ENCODE assay signal across 10 cellular contexts in genomic region chr18:21684731-21685130, GRCh38. TPM values are rescaled to one million over a fixed set of nuclear protein-coding genes. Genes with fewer than 3 reads are reported as not detected.
DNase-seq lines count a peak whose midpoint lies in the region; ATAC-seq and TF ChIP-seq lines count a peak whose summit lies in the region.
"Had no signal": no experiment of that assay in that cellular context is flagged by ENCODE, and none has a peak within 500 bp of the region (broad histone marks: within the 10 kb centered on the region; RNA-seq: fewer than 3 reads in every experiment).

No MANE protein-coding gene starts in this region.

- H3K27ac Mint-ChIP-seq in effector memory CD8-positive, alpha-beta T cell = peak overlapping the region; percentile 89 to 91

- peak; percentile 65 for ATAC-seq in GM18511 (IDR thresholded peaks at IDR 0.05; ENCODE audit: unreplicated experiment)
- ATAC-seq in GM19468 (IDR thresholded peaks at IDR 0.05; ENCODE audit: extremely low read depth, unreplicated experiment) = peak; percentile 30
- ATAC-seq in HG03097 (IDR thresholded peaks at IDR 0.05; ENCODE audit: low FRiP score, unreplicated experiment) = peak; percentile 42
- no peak for ATAC-seq in effector memory CD8-positive, alpha-beta T cell (replicated peaks)
- ATAC-seq: left lobe of liver, right cardiac atrium had no signal

- no peak for TF ChIP-seq CTCF in dorsolateral prefrontal cortex (IDR thresholded peaks at IDR 0.05 in 54 of 56, conservative IDR thresholded peaks at IDR 0.05 in 2 of 56; ENCODE audit: low read depth in 1 of 56, partially characterized antibody in 56 of 56)

- H3K27me3 Mint-ChIP-seq in effector memory CD8-positive, alpha-beta T cell = no peaks in the 10 kb centered on the region

- H3K27ac ChIP-seq in dorsolateral prefrontal cortex = no peak overlapping the region
- H3K27ac ChIP-seq: ascending aorta had no signal

- H3K4me1 Mint-ChIP-seq in effector memory CD8-positive, alpha-beta T cell (ENCODE audit: low read depth in 2 of 2) = peaks cover 2 to 21% of the 10 kb centered on the region in 2 donors

- no peaks in the 10 kb centered on the region for H3K27me3 ChIP-seq in dorsolateral prefrontal cortex
- H3K27me3 ChIP-seq: ascending aorta had no signal

- intact Hi-C loops in dorsolateral prefrontal cortex (cut with DNase I) = no loop called here

- H3K9me3 Mint-ChIP-seq in effector memory CD8-positive, alpha-beta T cell = peaks cover 0 to 1% of the 10 kb centered on the region in 2 donors

- H3K4me3 ChIP-seq in dorsolateral prefrontal cortex = no peak overlapping the region
- H3K4me3 ChIP-seq: ascending aorta had no signal

- no peak overlapping the region for H3K4me3 Mint-ChIP-seq in effector memory CD8-positive, alpha-beta T cell

- no peak for DNase-seq in effector memory CD8-positive, alpha-beta T cell
- DNase-seq in NCI-H1436 (lab: John Stamatoyannopoulos, UW) (no peak), dorsolateral prefrontal cortex (no peak), SW 1271 (lab: John Stamatoyannopoulos, UW) (no peak)
- DNase-seq: right cardiac atrium had no signal

- H3K36me3 Mint-ChIP-seq in effector memory CD8-positive, alpha-beta T cell (ENCODE audit: insufficient read depth) = peaks cover 11% of the 10 kb centered on the region

RNA-seq across cellular contexts. Expression of gene ABHD3, which starts 19.8 kb away (rescaled TPM):
- 10 to 100 TPM in 106 of 120 experiments, 1 to 10 TPM in 14; 7.1 to 49.7 (median 14.0) TPM for total RNA-seq in dorsolateral prefrontal cortex

RNA-seq across cellular contexts. Expression of gene MIB1, which starts 55.9 kb away (rescaled TPM):
- 10 to 100 TPM; 47.7 to 85.3 (median 59.8) TPM for total RNA-seq in dorsolateral prefrontal cortex
